9 cellular contexts compared by ENCODE assay signal in the genomic region with DNA sequence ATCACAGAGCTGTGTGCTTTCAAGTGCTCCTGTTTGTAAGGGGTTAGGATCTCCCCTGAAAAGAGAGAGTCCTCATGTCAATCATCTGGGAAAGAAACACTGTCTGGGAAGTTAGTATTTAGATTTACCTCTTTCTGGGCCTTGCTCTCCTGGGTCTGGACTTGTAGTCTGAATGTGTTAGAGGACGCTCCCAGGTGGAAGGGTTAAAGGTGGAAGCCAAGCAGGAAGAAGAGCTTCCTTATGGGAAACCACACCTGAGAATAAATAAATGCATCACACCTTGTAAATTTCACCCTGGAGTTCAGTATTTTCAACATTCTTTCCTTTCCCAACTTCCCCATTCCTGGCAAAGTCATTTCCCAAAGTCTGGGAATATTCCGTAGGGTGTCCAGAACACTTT. TPM values are rescaled to one million over a fixed set of nuclear protein-coding genes. Genes with fewer than 3 reads are reported as not detected.
DNase-seq lines count a peak whose midpoint lies in the region; ATAC-seq, FAIRE-seq and TF ChIP-seq lines count a peak whose summit lies in the region.
"Had no signal": no experiment of that assay in that cellular context is flagged by ENCODE, and none has a peak within 500 bp of the region (broad histone marks: within the 10 kb centered on the region; RNA-seq: fewer than 3 reads in every experiment).

No MANE protein-coding gene starts in this region.

- no peak overlapping the region for H2AFZ ChIP-seq in K562 (ENCODE audit: low read depth, low read length)

- POLR2A ChIA-PET in K562 (lab: Yijun Ruan, JAX) (no interaction called here), RWPE1 (lab: Yijun Ruan, JAX; ENCODE audit: low non-redundant PET) (no interaction called here)

- H3K9ac ChIP-seq in BLaER1 treated with 17β-estradiol and CSF1 and Interleukin-3, amounts not matched to agents 10 nM and 100 nM = peak overlapping the region in 8 of 11 experiments; percentile 81 to 95 (median 90); a peak in 11 of 22 replicates
- H3K9ac ChIP-seq in HUES6 (ENCODE audit: low read length) (no peak overlapping the region), K562 (ENCODE audit: insufficient read depth in 1 of 2, low read depth in 2 of 2, low read length in 2 of 2) (no peak overlapping the region), muscle layer of colon (ENCODE audit: low read length) (peak overlapping the region; percentile 92), kidney (ENCODE audit: low read length in 2 of 2) (no peak overlapping the region)

- H3K9me1 ChIP-seq in K562 (ENCODE audit: control insufficient read depth, insufficient read depth, low read length) = no peaks in the 10 kb centered on the region

- no peaks in the 10 kb centered on the region for H4K20me1 ChIP-seq in BLaER1 treated with 17β-estradiol and CSF1 and Interleukin-3, amounts not matched to agents 10 nM and 100 nM
- no peaks in the 10 kb centered on the region for H4K20me1 ChIP-seq in K562 (replicated peaks; ENCODE audit: control insufficient read depth, insufficient read depth, low read length)

- CTCF ChIA-PET in K562 (lab: Yijun Ruan, JAX; ENCODE audit: low intra/inter-chr PET ratio) (no interaction called here), RWPE1 (lab: Yijun Ruan, JAX) (no interaction called here)

- peaks cover 21 to 43% (median 31%) of the 10 kb centered on the region in 11 experiments for H3K36me3 ChIP-seq in BLaER1 treated with 17β-estradiol and CSF1 and Interleukin-3, amounts not matched to agents 10 nM and 100 nM
- H3K36me3 ChIP-seq in HUES6 (ENCODE audit: control insufficient read depth, insufficient read depth, low read length) (peaks cover 23% of the 10 kb centered on the region), K562 (ENCODE audit: control insufficient read depth, insufficient read depth, low read length) (no peaks in the 10 kb centered on the region), muscle layer of colon (ENCODE audit: insufficient read depth, low read length) (peaks cover 9% of the 10 kb centered on the region), kidney (ENCODE audit: control insufficient read depth in 1 of 2, insufficient read depth in 2 of 2, low read length in 2 of 2) (peaks cover 0 to 7% of the 10 kb centered on the region in 2 donors)

- TF ChIP-seq CTCF in K562 (IDR thresholded peaks at IDR 0.05 in 2 of 3, conservative IDR thresholded peaks at IDR 0.05 in 1 of 3; ENCODE audit: insufficient read depth in 2 of 3, low read depth in 1 of 3, low read length in 3 of 3) = no peak
- TF ChIP-seq CTCF in RWPE1 (conservative IDR thresholded peaks at IDR 0.05; ENCODE audit: low read depth) = no peak
- no peak for TF ChIP-seq CTCF in kidney (IDR thresholded peaks at IDR 0.05; ENCODE audit: borderline replicate concordance, extremely low read depth, insufficient read depth)

- TF ChIP-seq EP300 in K562 (IDR thresholded peaks at IDR 0.05; ENCODE audit: low read length) = no peak

- DNase-seq in K562 (ENCODE audit: extremely low read depth in 1 of 4, low spot score in 3 of 4) (no peak), RWPE1 (ENCODE audit: low spot score) (no peak), kidney (no peak), left lobe of liver (ENCODE audit: low spot score) (no peak), COLO668 (lab: John Stamatoyannopoulos, UW; ENCODE audit: unreplicated experiment) (no peak)
- DNase-seq: sigmoid colon had no signal

- peak overlapping the region; percentile 87 to 97 (median 94) for H3K4me2 ChIP-seq in BLaER1 treated with 17β-estradiol and CSF1 and Interleukin-3, amounts not matched to agents 10 nM and 100 nM
- no peak overlapping the region for H3K4me2 ChIP-seq in K562 (ENCODE audit: insufficient read depth, low read length)

- intact Hi-C loops in K562 (cut with micrococcal nuclease) = no loop called here
- intact Hi-C loops in kidney (cut with DNase I) = no loop called here

- ATAC-seq in K562 (no peak), left lobe of liver (no peak)

- no peak for TF ChIP-seq POLR2A in K562 (conservative IDR thresholded peaks at IDR 0.05)

- peak overlapping the region in 4 of 11 experiments; percentile 92 to 96 (median 94); a peak in 5 of 22 replicates for H3K27ac ChIP-seq in BLaER1 treated with 17β-estradiol and CSF1 and Interleukin-3, amounts not matched to agents 10 nM and 100 nM
- H3K27ac ChIP-seq in HUES6 (ENCODE audit: low read depth, low read length) = no peak overlapping the region
- H3K27ac ChIP-seq in K562 (ENCODE audit: extremely low read depth, low read depth, low read length) = no peak overlapping the region
- no peak overlapping the region for H3K27ac ChIP-seq in muscle layer of colon (ENCODE audit: low read depth, low read length)
- H3K27ac ChIP-seq in RWPE1 = no peak overlapping the region
- no peak overlapping the region for H3K27ac ChIP-seq in kidney (ENCODE audit: low read depth in 2 of 2, low read length in 2 of 2)

- no TSS peak for BruUV-seq in K562 (replicated peaks; lab: Mats Ljungman, UMichigan)

- no peaks in the 10 kb centered on the region for H3K27me3 ChIP-seq in BLaER1 treated with 17β-estradiol and CSF1 and Interleukin-3, amounts not matched to agents 10 nM and 100 nM
- H3K27me3 ChIP-seq in HUES6 (ENCODE audit: control insufficient read depth, insufficient read depth, low read length) = no peaks in the 10 kb centered on the region
- H3K27me3 ChIP-seq in K562 (ENCODE audit: control insufficient read depth in 2 of 2, insufficient read depth in 2 of 2, low read length in 2 of 2) = no peaks in the 10 kb centered on the region
- no peaks in the 10 kb centered on the region for H3K27me3 ChIP-seq in muscle layer of colon (ENCODE audit: control insufficient read depth in 1 of 2, insufficient read depth in 2 of 2, low read length in 2 of 2)
- H3K27me3 ChIP-seq: sigmoid colon had no signal

- no peaks in the 10 kb centered on the region; the same call in 2 of the 3 replicates for H3K79me2 ChIP-seq in K562 (ENCODE audit: control insufficient read depth, insufficient read depth, low read length)

- in situ Hi-C loops in K562 (cut with MboI) = loop anchor here (25.0 kb wide), 2 partner anchors 699 to 824 kb away; partner anchors contain the start of gene AK3

- FAIRE-seq in K562 (lab: Jason Lieb, UNC) (no peak), kidney (lab: Jason Lieb, UNC) (no peak)

- 44% methylated on average over 2 of the region's 2 CpGs for WGBS in K562 (ENCODE audit: insufficient coverage, low coverage, missing lambda C conversion rate)

- H3K4me3 ChIP-seq in BLaER1 treated with 17β-estradiol and CSF1 and Interleukin-3, amounts not matched to agents 10 nM and 100 nM = peak overlapping the region in 8 of 10 experiments; percentile 66 to 77 (median 69); a peak in 16 of 20 replicates
- peak overlapping the region; percentile 75 for H3K4me3 ChIP-seq in HUES6 (ENCODE audit: low read depth, low read length)
- no peak overlapping the region for H3K4me3 ChIP-seq in K562
- no peak overlapping the region for H3K4me3 ChIP-seq in muscle layer of colon (ENCODE audit: low read depth in 1 of 2, low read length in 2 of 2)
- peak overlapping the region in 1 of 2 donors; percentile 80 for H3K4me3 ChIP-seq in kidney (ENCODE audit: low read length in 2 of 2)

- peaks cover 24 to 40% (median 32%) of the 10 kb centered on the region in 10 experiments for H3K4me1 ChIP-seq in BLaER1 treated with 17β-estradiol and CSF1 and Interleukin-3, amounts not matched to agents 10 nM and 100 nM
- H3K4me1 ChIP-seq in HUES6 (ENCODE audit: control insufficient read depth, insufficient read depth, low read length) (peaks cover 8% of the 10 kb centered on the region), K562 (replicated peaks in 1 of 2; ENCODE audit: control insufficient read depth in 2 of 2, insufficient read depth in 2 of 2, low read length in 2 of 2) (peaks cover 4 to 6% of the 10 kb centered on the region in 2 experiments; a peak in 2 of 5 replicates), muscle layer of colon (ENCODE audit: insufficient read depth, low read length) (peaks cover 22% of the 10 kb centered on the region), kidney (ENCODE audit: control insufficient read depth in 1 of 2, insufficient read depth in 1 of 2, low read depth in 1 of 2, low read length in 2 of 2) (peaks cover 6 to 9% of the 10 kb centered on the region in 2 donors)

- TF ChIP-seq RAD21 in K562 (CRISPR knock-in tag; conservative IDR thresholded peaks at IDR 0.05 in 1 of 2, IDR thresholded peaks at IDR 0.05 in 1 of 2) = no peak

- peaks cover 20 to 37% (median 31%) of the 10 kb centered on the region in 11 experiments for H3K9me3 ChIP-seq in BLaER1 treated with 17β-estradiol and CSF1 and Interleukin-3, amounts not matched to agents 10 nM and 100 nM (replicated peaks in 1 of 11)
- H3K9me3 ChIP-seq in HUES6 (ENCODE audit: control insufficient read depth, insufficient read depth, low read depth, low read length) (peaks cover 41% of the 10 kb centered on the region), K562 (replicated peaks; ENCODE audit: control insufficient read depth, insufficient read depth, low read depth, low read length) (no peaks in the 10 kb centered on the region), muscle layer of colon (ENCODE audit: low read length) (no peaks in the 10 kb centered on the region), kidney (ENCODE audit: control insufficient read depth in 1 of 2, low read length in 2 of 2) (no peaks in the 10 kb centered on the region)
- H3K9me3 ChIP-seq: sigmoid colon had no signal

RNA-seq across cellular contexts. Expression of gene PLGRKT, which starts 1.3 kb away (rescaled TPM):
- 0.35 and 0.83 TPM in 2 replicates for total RNA-seq in K562 (2011; cell fraction: chromatin; rRNA removed; ENCODE audit: low replicate concordance)
- total RNA-seq in K562 (2011; cell fraction: nucleolus; rRNA removed) = 1.3 and 1.5 TPM in 2 replicates
- total RNA-seq in K562 (2011; cell fraction: nucleoplasm; rRNA removed) = 1.4 and 1.9 TPM in 2 replicates
- total RNA-seq in K562 (2014; rRNA removed) (4.5 and 4.7 TPM in 2 replicates), K562 (2014; rRNA removed; fragmentation: Illumina TruSeq; extraction: Trizol) (9.3 and 11.3 TPM in 2 replicates), K562 (2015; rRNA removed; fragmentation: Illumina TruSeq; extraction: Trizol) (6.9 and 10.0 TPM in 2 replicates), K562 (2021) (6.5 and 10.4 TPM in 2 replicates), kidney (35.2 TPM), left lobe of liver (12.4 TPM)
- polyA plus RNA-seq in K562 (2011; rRNA removed) (4.7 and 5.2 TPM in 2 replicates), K562 (2014; fragmentation: Illumina TruSeq; extraction: Trizol) (5.9 and 6.0 TPM in 2 replicates), K562 (2014; fragmentation: Nextera tagmentation; extraction: Ambion mirVana) (10 to 100 TPM; 11.2 to 13.8 TPM), K562 (2014; rRNA removed) (6.0 and 6.6 TPM in 2 replicates), kidney (ENCODE audit: insufficient read depth, low read depth, low replicate concordance) (50.9 TPM)
- polyA plus RNA-seq in K562 (2011; cell fraction: cytosol; rRNA removed) = 0.48 and 2.0 TPM in 2 replicates
- 0.90 and 1.2 TPM in 2 replicates for polyA plus RNA-seq in K562 (2011; cell fraction: nucleus; rRNA removed)
- polyA plus RNA-seq in K562 (2012) = 7.5 and 12.7 TPM in 2 replicates
- polyA minus RNA-seq in K562 (2011; rRNA and poly(A)+ RNA removed) = 1.5 and 2.8 TPM in 2 replicates
- polyA minus RNA-seq in K562 (2011; cell fraction: cytosol; rRNA and poly(A)+ RNA removed) = 2.3 TPM in 1 of 2 replicates, not detected in the other
- 1.3 and 2.1 TPM in 2 replicates for polyA minus RNA-seq in K562 (2011; cell fraction: nucleus; rRNA and poly(A)+ RNA removed)

RNA-seq across cellular contexts. Expression of gene CD274, which starts 13.9 kb away (rescaled TPM):
- total RNA-seq in K562 (2011; cell fraction: chromatin; rRNA removed; ENCODE audit: low replicate concordance) = not detected in 2 replicates
- not detected in 2 replicates for total RNA-seq in K562 (2011; cell fraction: nucleolus; rRNA removed)
- not detected in 2 replicates for total RNA-seq in K562 (2011; cell fraction: nucleoplasm; rRNA removed)
- total RNA-seq in K562 (2014; rRNA removed) (0.20 and 0.27 TPM in 2 replicates), K562 (2014; rRNA removed; fragmentation: Illumina TruSeq; extraction: Trizol) (0.47 TPM in 1 of 2 replicates, not detected in the other), K562 (2015; rRNA removed; fragmentation: Illumina TruSeq; extraction: Trizol) (0.26 and 0.51 TPM in 2 replicates), K562 (2021) (0.18 and 0.24 TPM in 2 replicates), kidney (5.0 TPM), left lobe of liver (1.0 TPM)
- polyA plus RNA-seq in K562 (2011; rRNA removed) (0.18 TPM in 1 of 2 replicates, not detected in the other), K562 (2014; fragmentation: Illumina TruSeq; extraction: Trizol) (0.07 and 0.33 TPM in 2 replicates), K562 (2014; fragmentation: Nextera tagmentation; extraction: Ambion mirVana) (under 1 TPM in 1 of 2 experiments, not detected in 1; 0.32 TPM), K562 (2014; rRNA removed) (0.34 TPM in 1 of 2 replicates, not detected in the other), kidney (ENCODE audit: insufficient read depth, low read depth, low replicate concordance) (2.0 TPM)
- not detected in 2 replicates for polyA plus RNA-seq in K562 (2011; cell fraction: cytosol; rRNA removed)
- polyA plus RNA-seq in K562 (2011; cell fraction: nucleus; rRNA removed) = 0.07 and 0.34 TPM in 2 replicates
- polyA plus RNA-seq in K562 (2012) = 0.09 and 0.18 TPM in 2 replicates
- polyA minus RNA-seq in K562 (2011; rRNA and poly(A)+ RNA removed) = not detected in 2 replicates
- polyA minus RNA-seq in K562 (2011; cell fraction: cytosol; rRNA and poly(A)+ RNA removed) = not detected in 2 replicates
- not detected in 2 replicates for polyA minus RNA-seq in K562 (2011; cell fraction: nucleus; rRNA and poly(A)+ RNA removed)

Comparison
In these comparisons a context has a peak if more than half of its experiments do, and no peak if none do; other contexts are left out.
1. H3K4me3 ChIP-seq: peak in BLaER1 treated with 17β-estradiol and CSF1 and Interleukin-3, amounts not matched to agents 10 nM and 100 nM (8 of 10) and HUES6 (single experiment); none in K562 (single experiment) and muscle layer of colon (0 of 2).
2. H3K9ac ChIP-seq: peak in BLaER1 treated with 17β-estradiol and CSF1 and Interleukin-3, amounts not matched to agents 10 nM and 100 nM (8 of 11) and muscle layer of colon (single experiment); none in HUES6 (single experiment), K562 (0 of 2) and kidney (0 of 2).